14 cellular contexts compared by ENCODE assay signal in the genomic region with DNA sequence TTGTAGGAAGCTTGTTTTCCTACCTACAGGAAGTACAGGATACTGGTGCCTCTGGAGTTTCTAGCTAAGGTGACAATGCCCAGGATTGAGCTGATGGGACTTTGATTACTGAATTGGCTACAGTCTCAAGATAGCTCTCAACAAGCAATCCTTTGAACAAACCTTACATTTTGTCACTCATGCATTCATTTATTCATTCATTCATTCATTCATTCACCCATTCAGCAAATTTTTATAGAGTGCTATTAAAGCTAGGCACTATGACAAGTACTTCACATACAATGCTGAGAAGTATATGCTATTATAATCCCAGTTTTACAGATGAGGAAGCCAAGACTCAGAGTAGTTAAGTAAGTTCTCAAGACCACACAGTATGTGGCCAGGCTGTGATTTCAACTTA.
DNase-seq lines count a peak whose midpoint lies in the region; ATAC-seq and TF ChIP-seq lines count a peak whose summit lies in the region.
"Had no signal": no experiment of that assay in that cellular context is flagged by ENCODE, and none has a peak within 500 bp of the region (broad histone marks: within the 10 kb centered on the region; RNA-seq: fewer than 3 reads in every experiment).

No MANE protein-coding gene starts in this region.

- no peak for TF ChIP-seq EP300 in SK-N-SH (IDR thresholded peaks at IDR 0.05; ENCODE audit: borderline replicate concordance in 1 of 2, low read depth in 1 of 2, low read length in 1 of 2)

- H3K36me3 Mint-ChIP-seq in activated CD4-positive, alpha-beta T cell treated with anti-CD3 and anti-CD28 coated beads for 36 hours (ENCODE audit: low read depth), result peaks cover 19% of the 10 kb centered on the region
- peaks cover 1% of the 10 kb centered on the region for H3K36me3 Mint-ChIP-seq in activated CD4-positive, alpha-beta T cell treated with anti-CD3 and anti-CD28 coated beads, Interleukin-2, amount 10 ng/mL, durations not matched to agents 24 days and 14 days (ENCODE audit: low read depth)
- peaks cover 14% of the 10 kb centered on the region for H3K36me3 Mint-ChIP-seq in CD4-positive, CD25-positive, alpha-beta regulatory T cell
- no peaks in the 10 kb centered on the region for H3K36me3 Mint-ChIP-seq in T-helper 17 cell (ENCODE audit: low read depth)
- peaks cover 19% of the 10 kb centered on the region for H3K36me3 Mint-ChIP-seq in memory B cell
- H3K36me3 Mint-ChIP-seq: CD14-positive monocyte had no signal

- no peak overlapping the region for H3K4me3 ChIP-seq in CD4-positive, CD25-positive, alpha-beta regulatory T cell (ENCODE audit: low read depth, low read length)
- H3K4me3 ChIP-seq in lower lobe of right lung (no peak overlapping the region), SK-N-SH (ENCODE audit: low read depth in 2 of 2, low read length in 1 of 2) (no peak overlapping the region)

- H3K9me3 ChIP-seq in CD4-positive, CD25-positive, alpha-beta regulatory T cell (ENCODE audit: control insufficient read depth in 2 of 2, low read length in 2 of 2), result no peaks in the 10 kb centered on the region
- no peaks in the 10 kb centered on the region for H3K9me3 ChIP-seq in T-helper 17 cell (ENCODE audit: control insufficient read depth, low read length, poor library complexity, severe bottlenecking)
- H3K9me3 ChIP-seq in lower lobe of right lung, result no peaks in the 10 kb centered on the region
- H3K9me3 ChIP-seq in SK-N-SH, result no peaks in the 10 kb centered on the region

- H3K4me1 Mint-ChIP-seq in activated CD4-positive, alpha-beta T cell treated with anti-CD3 and anti-CD28 coated beads for 36 hours, result peaks cover 67% of the 10 kb centered on the region
- peaks cover 17% of the 10 kb centered on the region for H3K4me1 Mint-ChIP-seq in activated CD4-positive, alpha-beta T cell treated with anti-CD3 and anti-CD28 coated beads, Interleukin-2, amount 10 ng/mL, durations not matched to agents 24 days and 14 days
- peaks cover 8 to 68% (median 36%) of the 10 kb centered on the region in 4 donors for H3K4me1 Mint-ChIP-seq in CD4-positive, CD25-positive, alpha-beta regulatory T cell
- H3K4me1 Mint-ChIP-seq in T-helper 17 cell, result peaks cover 33% of the 10 kb centered on the region
- H3K4me1 Mint-ChIP-seq in memory B cell, result peaks cover 6% of the 10 kb centered on the region

- H3K9ac ChIP-seq in SK-N-SH, result no peak overlapping the region

- no peaks in the 10 kb centered on the region for H3K9me2 ChIP-seq in SK-N-SH

- peaks cover 33% of the 10 kb centered on the region for H3K79me2 ChIP-seq in SK-N-SH (ENCODE audit: insufficient read depth)

- DNase-seq in activated CD4-positive, alpha-beta T cell treated with anti-CD3 and anti-CD28 coated beads for 36 hours, result no peak
- DNase-seq in activated CD4-positive, alpha-beta T cell treated with anti-CD3 and anti-CD28 coated beads, Interleukin-2, amount 10 ng/mL, durations not matched to agents 24 days and 14 days, result no peak
- DNase-seq in CD4-positive, CD25-positive, alpha-beta regulatory T cell, result no peak
- DNase-seq in T-helper 17 cell, result no peak
- no peak for DNase-seq in memory B cell (ENCODE audit: low spot score in 2 of 2)
- DNase-seq in lower lobe of right lung, result no peak
- DNase-seq in SK-N-SH, result no peak
- no peak for DNase-seq in EL
- DNase-seq: DMS79, HCEC 1CT, HFFc6 had no signal

- no peak overlapping the region for H2AFZ ChIP-seq in SK-N-SH (ENCODE audit: low read depth)

- no peak for TF ChIP-seq CTCF in lower lobe of right lung (IDR thresholded peaks at IDR 0.05)
- no peak for TF ChIP-seq CTCF in SK-N-SH (IDR thresholded peaks at IDR 0.05)

- intact Hi-C loops in activated CD4-positive, alpha-beta T cell treated with anti-CD3 and anti-CD28 coated beads for 36 hours (cut with DNase I, micrococcal nuclease), result no loop called here
- intact Hi-C loops in activated CD4-positive, alpha-beta T cell treated with anti-CD3 and anti-CD28 coated beads, Interleukin-2, amount 10 ng/mL, durations not matched to agents 24 days and 14 days (cut with micrococcal nuclease), result no loop called here
- intact Hi-C loops in lower lobe of right lung (cut with DNase I), result no loop called here

- H3K9me3 Mint-ChIP-seq in activated CD4-positive, alpha-beta T cell treated with anti-CD3 and anti-CD28 coated beads for 36 hours (ENCODE audit: low read depth), result no peaks in the 10 kb centered on the region
- H3K9me3 Mint-ChIP-seq in activated CD4-positive, alpha-beta T cell treated with anti-CD3 and anti-CD28 coated beads, Interleukin-2, amount 10 ng/mL, durations not matched to agents 24 days and 14 days, result no peaks in the 10 kb centered on the region
- peaks cover 0 to 2% (median 0%) of the 10 kb centered on the region in 7 donors for H3K9me3 Mint-ChIP-seq in CD4-positive, CD25-positive, alpha-beta regulatory T cell
- H3K9me3 Mint-ChIP-seq in memory B cell, result no peaks in the 10 kb centered on the region
- H3K9me3 Mint-ChIP-seq: CD14-positive monocyte, HFFc6 had no signal

- no peak for TF ChIP-seq RAD21 in SK-N-SH (IDR thresholded peaks at IDR 0.05; ENCODE audit: low read length)

- no peak overlapping the region for H3K4me2 ChIP-seq in SK-N-SH

- H4K20me1 ChIP-seq in SK-N-SH (ENCODE audit: insufficient read depth), result no peaks in the 10 kb centered on the region

- H3K4me1 ChIP-seq in CD4-positive, CD25-positive, alpha-beta regulatory T cell (ENCODE audit: control insufficient read depth, insufficient read depth, low read length, poor library complexity, severe bottlenecking), result peaks cover 5% of the 10 kb centered on the region
- H3K4me1 ChIP-seq in lower lobe of right lung, result no peaks in the 10 kb centered on the region
- H3K4me1 ChIP-seq in SK-N-SH (ENCODE audit: control insufficient read depth in 1 of 2, insufficient read depth in 2 of 2, low read depth in 1 of 2, low read length in 1 of 2), result peaks cover 0 to 2% of the 10 kb centered on the region in 2 experiments; a peak in 1 of 4 replicates

- peak overlapping the region; percentile 22 for H3K27ac Mint-ChIP-seq in activated CD4-positive, alpha-beta T cell treated with anti-CD3 and anti-CD28 coated beads for 36 hours
- no peak overlapping the region for H3K27ac Mint-ChIP-seq in activated CD4-positive, alpha-beta T cell treated with anti-CD3 and anti-CD28 coated beads, Interleukin-2, amount 10 ng/mL, durations not matched to agents 24 days and 14 days
- H3K27ac Mint-ChIP-seq in CD4-positive, CD25-positive, alpha-beta regulatory T cell, result peak overlapping the region in 2 of 3 donors; percentile 49 to 59
- H3K27ac Mint-ChIP-seq in T-helper 17 cell, result peak overlapping the region; percentile 69
- peak overlapping the region; percentile 56 for H3K27ac Mint-ChIP-seq in memory B cell
- H3K27ac Mint-ChIP-seq: HFFc6 had no signal

- no peak overlapping the region for H3K27ac ChIP-seq in CD4-positive, CD25-positive, alpha-beta regulatory T cell (ENCODE audit: insufficient read depth, low read length, poor library complexity, severe bottlenecking)
- no peak overlapping the region for H3K27ac ChIP-seq in lower lobe of right lung
- no peak overlapping the region for H3K27ac ChIP-seq in SK-N-SH (ENCODE audit: low read depth in 2 of 2, low read length in 1 of 2)
- H3K27ac ChIP-seq: 22Rv1, HL-60 had no signal

- H3K4me3 Mint-ChIP-seq in activated CD4-positive, alpha-beta T cell treated with anti-CD3 and anti-CD28 coated beads for 36 hours, result no peak overlapping the region
- no peak overlapping the region for H3K4me3 Mint-ChIP-seq in activated CD4-positive, alpha-beta T cell treated with anti-CD3 and anti-CD28 coated beads, Interleukin-2, amount 10 ng/mL, durations not matched to agents 24 days and 14 days
- no peak overlapping the region for H3K4me3 Mint-ChIP-seq in CD4-positive, CD25-positive, alpha-beta regulatory T cell
- no peak overlapping the region for H3K4me3 Mint-ChIP-seq in T-helper 17 cell
- H3K4me3 Mint-ChIP-seq in memory B cell, result no peak overlapping the region
- H3K4me3 Mint-ChIP-seq: CD14-positive monocyte, HFFc6 had no signal

- no peaks in the 10 kb centered on the region for H3F3A ChIP-seq in SK-N-SH (replicated peaks; ENCODE audit: insufficient read depth)

- ATAC-seq in activated CD4-positive, alpha-beta T cell treated with anti-CD3 and anti-CD28 coated beads for 36 hours, result no peak
- ATAC-seq in CD4-positive, CD25-positive, alpha-beta regulatory T cell (ENCODE audit: low read depth in 2 of 2), result no peak
- ATAC-seq in T-helper 17 cell (no peak), memory B cell (ENCODE audit: low read depth) (no peak), lower lobe of right lung (no peak)

- H3K27me3 ChIP-seq in CD4-positive, CD25-positive, alpha-beta regulatory T cell (ENCODE audit: control insufficient read depth, insufficient read depth, low read length), result no peaks in the 10 kb centered on the region
- H3K27me3 ChIP-seq in lower lobe of right lung (ENCODE audit: low read depth) (no peaks in the 10 kb centered on the region), SK-N-SH (ENCODE audit: insufficient read depth) (no peaks in the 10 kb centered on the region)

- H3K27me3 Mint-ChIP-seq in activated CD4-positive, alpha-beta T cell treated with anti-CD3 and anti-CD28 coated beads for 36 hours, result no peaks in the 10 kb centered on the region
- no peaks in the 10 kb centered on the region for H3K27me3 Mint-ChIP-seq in activated CD4-positive, alpha-beta T cell treated with anti-CD3 and anti-CD28 coated beads, Interleukin-2, amount 10 ng/mL, durations not matched to agents 24 days and 14 days
- H3K27me3 Mint-ChIP-seq in CD4-positive, CD25-positive, alpha-beta regulatory T cell, result no peaks in the 10 kb centered on the region
- H3K27me3 Mint-ChIP-seq in T-helper 17 cell (no peaks in the 10 kb centered on the region), memory B cell (no peaks in the 10 kb centered on the region)

- H3K36me3 ChIP-seq in CD4-positive, CD25-positive, alpha-beta regulatory T cell (ENCODE audit: control insufficient read depth, insufficient read depth, low read length), result no peaks in the 10 kb centered on the region
- H3K36me3 ChIP-seq in lower lobe of right lung, result no peaks in the 10 kb centered on the region
- H3K36me3 ChIP-seq in SK-N-SH (replicated peaks in 1 of 2; ENCODE audit: control insufficient read depth in 1 of 2, insufficient read depth in 2 of 2, low read length in 1 of 2), result no peaks in the 10 kb centered on the region

- CTCF ChIA-PET in activated CD4-positive, alpha-beta T cell treated with anti-CD3 and anti-CD28 coated beads for 36 hours (lab: Charles Lee), result interaction anchor here (0.8 kb wide), 1 partner anchor 313 kb away, joined by 3 read pairs; no protein-coding TSS in a partner anchor
- CTCF ChIA-PET in SK-N-SH (lab: Yijun Ruan, JAX), result interaction anchor here (1.1 kb wide), 1 partner anchor 316 kb away, joined by 4 read pairs; a partner anchor contains a TSS

- POLR2A ChIA-PET in activated CD4-positive, alpha-beta T cell treated with anti-CD3 and anti-CD28 coated beads for 36 hours (lab: Charles Lee), result no interaction called here
- POLR2A ChIA-PET in SK-N-SH (lab: Yijun Ruan, JAX), result no interaction called here
